In the genomic region with DNA sequence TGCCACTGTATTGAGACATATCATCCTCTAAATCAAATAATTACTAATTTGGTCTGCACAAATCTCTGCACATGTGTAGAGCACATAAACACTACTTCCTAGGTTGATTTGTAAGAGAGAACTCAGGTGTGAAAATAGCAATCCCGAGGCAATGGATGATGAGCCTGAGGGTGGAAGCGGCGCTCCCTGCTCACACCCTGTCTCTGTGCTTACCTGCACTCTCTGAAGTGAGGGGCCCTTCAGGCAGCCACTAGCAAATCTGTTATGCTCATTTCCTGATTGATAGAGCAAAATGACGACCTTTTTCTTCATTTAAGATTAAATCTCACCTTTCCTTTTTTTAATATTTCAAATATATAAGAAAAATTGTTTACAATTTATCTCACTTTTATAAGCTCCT, we compare ENCODE assay signal across 2 cellular contexts.
TF ChIP-seq lines count a peak whose summit lies in the region.

No MANE protein-coding gene starts in this region.

TF ChIP-seq in GM23338, 12 proteins besides CTCF, POLR2A, EP300 and RAD21 (continued from another document):
- TF ChIP-seq, protein P1, sequence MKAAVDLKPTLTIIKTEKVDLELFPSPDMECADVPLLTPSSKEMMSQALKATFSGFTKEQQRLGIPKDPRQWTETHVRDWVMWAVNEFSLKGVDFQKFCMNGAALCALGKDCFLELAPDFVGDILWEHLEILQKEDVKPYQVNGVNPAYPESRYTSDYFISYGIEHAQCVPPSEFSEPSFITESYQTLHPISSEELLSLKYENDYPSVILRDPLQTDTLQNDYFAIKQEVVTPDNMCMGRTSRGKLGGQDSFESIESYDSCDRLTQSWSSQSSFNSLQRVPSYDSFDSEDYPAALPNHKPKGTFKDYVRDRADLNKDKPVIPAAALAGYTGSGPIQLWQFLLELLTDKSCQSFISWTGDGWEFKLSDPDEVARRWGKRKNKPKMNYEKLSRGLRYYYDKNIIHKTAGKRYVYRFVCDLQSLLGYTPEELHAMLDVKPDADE (IDR thresholded peaks at IDR 0.05): no peak
- TF ChIP-seq POLR2AphosphoS5 (IDR thresholded peaks at IDR 0.05; ENCODE audit: low read depth): no peak

TF ChIP-seq in WTC11, 78 proteins besides CTCF, POLR2A, EP300 and RAD21:
- TF ChIP-seq, protein P2, sequence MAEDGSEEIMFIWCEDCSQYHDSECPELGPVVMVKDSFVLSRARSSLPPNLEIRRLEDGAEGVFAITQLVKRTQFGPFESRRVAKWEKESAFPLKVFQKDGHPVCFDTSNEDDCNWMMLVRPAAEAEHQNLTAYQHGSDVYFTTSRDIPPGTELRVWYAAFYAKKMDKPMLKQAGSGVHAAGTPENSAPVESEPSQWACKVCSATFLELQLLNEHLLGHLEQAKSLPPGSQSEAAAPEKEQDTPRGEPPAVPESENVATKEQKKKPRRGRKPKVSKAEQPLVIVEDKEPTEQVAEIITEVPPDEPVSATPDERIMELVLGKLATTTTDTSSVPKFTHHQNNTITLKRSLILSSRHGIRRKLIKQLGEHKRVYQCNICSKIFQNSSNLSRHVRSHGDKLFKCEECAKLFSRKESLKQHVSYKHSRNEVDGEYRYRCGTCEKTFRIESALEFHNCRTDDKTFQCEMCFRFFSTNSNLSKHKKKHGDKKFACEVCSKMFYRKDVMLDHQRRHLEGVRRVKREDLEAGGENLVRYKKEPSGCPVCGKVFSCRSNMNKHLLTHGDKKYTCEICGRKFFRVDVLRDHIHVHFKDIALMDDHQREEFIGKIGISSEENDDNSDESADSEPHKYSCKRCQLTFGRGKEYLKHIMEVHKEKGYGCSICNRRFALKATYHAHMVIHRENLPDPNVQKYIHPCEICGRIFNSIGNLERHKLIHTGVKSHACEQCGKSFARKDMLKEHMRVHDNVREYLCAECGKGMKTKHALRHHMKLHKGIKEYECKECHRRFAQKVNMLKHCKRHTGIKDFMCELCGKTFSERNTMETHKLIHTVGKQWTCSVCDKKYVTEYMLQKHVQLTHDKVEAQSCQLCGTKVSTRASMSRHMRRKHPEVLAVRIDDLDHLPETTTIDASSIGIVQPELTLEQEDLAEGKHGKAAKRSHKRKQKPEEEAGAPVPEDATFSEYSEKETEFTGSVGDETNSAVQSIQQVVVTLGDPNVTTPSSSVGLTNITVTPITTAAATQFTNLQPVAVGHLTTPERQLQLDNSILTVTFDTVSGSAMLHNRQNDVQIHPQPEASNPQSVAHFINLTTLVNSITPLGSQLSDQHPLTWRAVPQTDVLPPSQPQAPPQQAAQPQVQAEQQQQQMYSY (CRISPR knock-in tag; IDR thresholded peaks at IDR 0.05): no peak
- TF ChIP-seq TEAD4 (CRISPR knock-in tag; IDR thresholded peaks at IDR 0.05) (no peak), NFATC4 (CRISPR knock-in tag; IDR thresholded peaks at IDR 0.05) (no peak), SP1 (CRISPR knock-in tag; conservative IDR thresholded peaks at IDR 0.05) (no peak), PRRX2 (CRISPR knock-in tag; IDR thresholded peaks at IDR 0.05) (no peak), FOXJ3 (CRISPR knock-in tag; IDR thresholded peaks at IDR 0.05; ENCODE audit: borderline replicate concordance) (no peak), RORB (CRISPR knock-in tag; IDR thresholded peaks at IDR 0.05) (no peak), ESRRA (CRISPR knock-in tag; IDR thresholded peaks at IDR 0.05; ENCODE audit: borderline replicate concordance) (no peak), IRF2 (CRISPR knock-in tag; IDR thresholded peaks at IDR 0.05; ENCODE audit: borderline replicate concordance, low read depth) (no peak), NR2C2 (CRISPR knock-in tag; IDR thresholded peaks at IDR 0.05) (no peak)
- TF ChIP-seq, protein P3, sequence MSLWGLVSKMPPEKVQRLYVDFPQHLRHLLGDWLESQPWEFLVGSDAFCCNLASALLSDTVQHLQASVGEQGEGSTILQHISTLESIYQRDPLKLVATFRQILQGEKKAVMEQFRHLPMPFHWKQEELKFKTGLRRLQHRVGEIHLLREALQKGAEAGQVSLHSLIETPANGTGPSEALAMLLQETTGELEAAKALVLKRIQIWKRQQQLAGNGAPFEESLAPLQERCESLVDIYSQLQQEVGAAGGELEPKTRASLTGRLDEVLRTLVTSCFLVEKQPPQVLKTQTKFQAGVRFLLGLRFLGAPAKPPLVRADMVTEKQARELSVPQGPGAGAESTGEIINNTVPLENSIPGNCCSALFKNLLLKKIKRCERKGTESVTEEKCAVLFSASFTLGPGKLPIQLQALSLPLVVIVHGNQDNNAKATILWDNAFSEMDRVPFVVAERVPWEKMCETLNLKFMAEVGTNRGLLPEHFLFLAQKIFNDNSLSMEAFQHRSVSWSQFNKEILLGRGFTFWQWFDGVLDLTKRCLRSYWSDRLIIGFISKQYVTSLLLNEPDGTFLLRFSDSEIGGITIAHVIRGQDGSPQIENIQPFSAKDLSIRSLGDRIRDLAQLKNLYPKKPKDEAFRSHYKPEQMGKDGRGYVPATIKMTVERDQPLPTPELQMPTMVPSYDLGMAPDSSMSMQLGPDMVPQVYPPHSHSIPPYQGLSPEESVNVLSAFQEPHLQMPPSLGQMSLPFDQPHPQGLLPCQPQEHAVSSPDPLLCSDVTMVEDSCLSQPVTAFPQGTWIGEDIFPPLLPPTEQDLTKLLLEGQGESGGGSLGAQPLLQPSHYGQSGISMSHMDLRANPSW (CRISPR knock-in tag; conservative IDR thresholded peaks at IDR 0.05; ENCODE audit: low read depth): no peak
- TF ChIP-seq, protein P4, sequence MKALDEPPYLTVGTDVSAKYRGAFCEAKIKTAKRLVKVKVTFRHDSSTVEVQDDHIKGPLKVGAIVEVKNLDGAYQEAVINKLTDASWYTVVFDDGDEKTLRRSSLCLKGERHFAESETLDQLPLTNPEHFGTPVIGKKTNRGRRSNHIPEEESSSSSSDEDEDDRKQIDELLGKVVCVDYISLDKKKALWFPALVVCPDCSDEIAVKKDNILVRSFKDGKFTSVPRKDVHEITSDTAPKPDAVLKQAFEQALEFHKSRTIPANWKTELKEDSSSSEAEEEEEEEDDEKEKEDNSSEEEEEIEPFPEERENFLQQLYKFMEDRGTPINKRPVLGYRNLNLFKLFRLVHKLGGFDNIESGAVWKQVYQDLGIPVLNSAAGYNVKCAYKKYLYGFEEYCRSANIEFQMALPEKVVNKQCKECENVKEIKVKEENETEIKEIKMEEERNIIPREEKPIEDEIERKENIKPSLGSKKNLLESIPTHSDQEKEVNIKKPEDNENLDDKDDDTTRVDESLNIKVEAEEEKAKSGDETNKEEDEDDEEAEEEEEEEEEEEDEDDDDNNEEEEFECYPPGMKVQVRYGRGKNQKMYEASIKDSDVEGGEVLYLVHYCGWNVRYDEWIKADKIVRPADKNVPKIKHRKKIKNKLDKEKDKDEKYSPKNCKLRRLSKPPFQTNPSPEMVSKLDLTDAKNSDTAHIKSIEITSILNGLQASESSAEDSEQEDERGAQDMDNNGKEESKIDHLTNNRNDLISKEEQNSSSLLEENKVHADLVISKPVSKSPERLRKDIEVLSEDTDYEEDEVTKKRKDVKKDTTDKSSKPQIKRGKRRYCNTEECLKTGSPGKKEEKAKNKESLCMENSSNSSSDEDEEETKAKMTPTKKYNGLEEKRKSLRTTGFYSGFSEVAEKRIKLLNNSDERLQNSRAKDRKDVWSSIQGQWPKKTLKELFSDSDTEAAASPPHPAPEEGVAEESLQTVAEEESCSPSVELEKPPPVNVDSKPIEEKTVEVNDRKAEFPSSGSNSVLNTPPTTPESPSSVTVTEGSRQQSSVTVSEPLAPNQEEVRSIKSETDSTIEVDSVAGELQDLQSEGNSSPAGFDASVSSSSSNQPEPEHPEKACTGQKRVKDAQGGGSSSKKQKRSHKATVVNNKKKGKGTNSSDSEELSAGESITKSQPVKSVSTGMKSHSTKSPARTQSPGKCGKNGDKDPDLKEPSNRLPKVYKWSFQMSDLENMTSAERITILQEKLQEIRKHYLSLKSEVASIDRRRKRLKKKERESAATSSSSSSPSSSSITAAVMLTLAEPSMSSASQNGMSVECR (CRISPR knock-in tag; IDR thresholded peaks at IDR 0.05; ENCODE audit: borderline replicate concordance): no peak
- TF ChIP-seq, protein P5, sequence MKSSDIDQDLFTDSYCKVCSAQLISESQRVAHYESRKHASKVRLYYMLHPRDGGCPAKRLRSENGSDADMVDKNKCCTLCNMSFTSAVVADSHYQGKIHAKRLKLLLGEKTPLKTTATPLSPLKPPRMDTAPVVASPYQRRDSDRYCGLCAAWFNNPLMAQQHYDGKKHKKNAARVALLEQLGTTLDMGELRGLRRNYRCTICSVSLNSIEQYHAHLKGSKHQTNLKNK (CRISPR knock-in tag; IDR thresholded peaks at IDR 0.05): no peak
TF ChIP-seq in WTC11: peak in this region for 0.
